Comparison of ENCODE assay signal across 9 cellular contexts in the genomic region with DNA sequence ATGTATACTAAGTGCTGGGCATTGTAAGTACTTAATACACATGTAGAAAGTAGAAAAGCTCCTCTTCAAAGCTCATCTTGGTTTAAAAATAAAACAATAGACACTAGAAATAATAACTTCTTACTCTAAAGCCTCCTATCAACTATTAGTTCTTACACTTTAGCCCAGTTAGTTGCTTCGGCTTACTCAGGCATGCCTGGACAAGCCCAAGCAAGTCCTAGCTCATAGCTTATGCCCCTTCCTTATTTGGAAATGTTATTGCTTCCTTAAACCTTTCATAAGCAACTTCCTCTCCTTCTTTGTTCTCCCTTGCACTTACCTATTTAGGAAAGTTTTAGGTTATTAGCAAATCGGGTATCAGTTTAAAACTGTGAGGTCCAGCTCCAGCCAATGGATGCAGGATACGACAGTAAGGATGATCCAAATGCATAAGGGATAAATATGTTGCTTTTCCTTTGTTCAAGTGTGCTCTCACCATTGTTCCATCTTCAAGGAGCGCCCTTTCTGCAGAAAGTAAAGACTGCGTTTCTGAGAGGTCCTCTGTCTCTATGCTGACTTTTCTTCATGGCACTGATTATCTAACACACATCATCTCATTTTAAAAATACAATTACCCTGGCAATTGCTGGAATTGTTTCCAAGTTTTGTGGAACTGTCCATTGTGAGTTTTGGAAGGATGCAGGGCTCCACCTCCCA. TPM values are rescaled to one million over a fixed set of nuclear protein-coding genes. Genes with fewer than 3 reads are reported as not detected.
DNase-seq lines count a peak whose midpoint lies in the region; ATAC-seq and TF ChIP-seq lines count a peak whose summit lies in the region.
"Had no signal": no experiment of that assay in that cellular context is flagged by ENCODE, and none has a peak within 500 bp of the region (broad histone marks: within the 10 kb centered on the region; RNA-seq: fewer than 3 reads in every experiment).

No MANE protein-coding gene starts in this region.

- in situ Hi-C loops in IMR-90 (cut with MboI; ENCODE audit: low sequenced_read_pairs): no loop called here

- H3K9ac ChIP-seq in IMR-90 (ENCODE audit: low read depth, low read length): peak overlapping the region; percentile 33; the same call in 1 of the 2 replicates

- H3K4me3 Mint-ChIP-seq in MCF 10A (ENCODE audit: unreplicated experiment): no peak overlapping the region

- peak overlapping the region; percentile 90 for H3K4ac ChIP-seq in IMR-90 (ENCODE audit: low read depth, low read length)

- peak overlapping the region; percentile 61 for H3K56ac ChIP-seq in IMR-90 (ENCODE audit: extremely low read depth, insufficient read depth, low read length)

- POLR2A ChIA-PET in IMR-90 (lab: Charles Lee; ENCODE audit: unreplicated experiment): no interaction called here
- POLR2A ChIA-PET in MCF 10A (lab: Yijun Ruan, JAX): interaction anchor here (1.0 to 9.7 kb wide), 6 partner anchors 10 to 330 kb away, joined by 3 to 314 read pairs (median 3); a partner anchor contains a TSS

- H3K36me3 Mint-ChIP-seq in MCF 10A (ENCODE audit: insufficient read depth, unreplicated experiment): peaks cover 8% of the 10 kb centered on the region

- CTCF ChIA-PET in IMR-90 (lab: Yijun Ruan, JAX): interaction anchor here (1.3 kb wide), 1 partner anchor 13 kb away, joined by 10 read pairs; no protein-coding TSS in a partner anchor
- CTCF ChIA-PET in MCF 10A (lab: Yijun Ruan, JAX): interaction anchor here (1.0 to 3.8 kb wide), 3 partner anchors 10 to 255 kb away, joined by 3 to 12 read pairs (median 5); a partner anchor contains a TSS

- dilution Hi-C loops in IMR-90 (cut with HindIII; ENCODE audit: low sequenced_read_pairs, unreplicated experiment): no loop called here

- H3K4me3 ChIP-seq in IMR-90 (ENCODE audit: insufficient read depth, low read depth, low read length) (no peak overlapping the region), mucosa of descending colon (no peak overlapping the region)

- no CpG with 5 or more reads among the region's 5 CpGs for WGBS in IMR-90 (ENCODE audit: extremely low coverage in 2 of 2, insufficient read length in 1 of 2), 2 experiments

- H3K14ac ChIP-seq in IMR-90 (replicated peaks; ENCODE audit: low read depth, low read length): peak overlapping the region; percentile 97

- H4K91ac ChIP-seq in IMR-90 (ENCODE audit: insufficient read depth, low read depth, low read length): peak overlapping the region; percentile 90

- H3K4me1 Mint-ChIP-seq in MCF 10A (ENCODE audit: insufficient read depth, unreplicated experiment): peaks cover 51% of the 10 kb centered on the region

- no peak for TF ChIP-seq POLR2A in IMR-90 (IDR thresholded peaks at IDR 0.05; ENCODE audit: low read depth, low read length)

- H3K27me3 Mint-ChIP-seq in MCF 10A (ENCODE audit: insufficient read depth, unreplicated experiment): no peaks in the 10 kb centered on the region

- TF ChIP-seq CTCF in IMR-90 (conservative IDR thresholded peaks at IDR 0.05; ENCODE audit: low read depth, low read length): no peak
- TF ChIP-seq CTCF in MCF 10A (IDR thresholded peaks at IDR 0.05; ENCODE audit: unreplicated experiment): no peak
- TF ChIP-seq CTCF in mucosa of descending colon (IDR thresholded peaks at IDR 0.05): no peak

- H3K27ac Mint-ChIP-seq in MCF 10A (ENCODE audit: low read depth, unreplicated experiment): peak overlapping the region; percentile 96

- no peak overlapping the region for H2AFZ ChIP-seq in IMR-90 (replicated peaks; ENCODE audit: low read length, poor library complexity)

- H3K4me1 ChIP-seq in IMR-90 (ENCODE audit: control insufficient read depth, insufficient read depth, low read length) (peaks cover 28% of the 10 kb centered on the region), mucosa of descending colon (ENCODE audit: low read depth) (peaks cover 12% of the 10 kb centered on the region)

- peaks cover 35 to 66% of the 10 kb centered on the region in 2 experiments for H3K79me1 ChIP-seq in IMR-90 (ENCODE audit: low read depth in 1 of 2, low read length in 2 of 2)

- intact Hi-C loops in IMR-90 (cut with micrococcal nuclease): no loop called here
- intact Hi-C loops in MCF 10A (cut with micrococcal nuclease): no loop called here
- intact Hi-C loops in mucosa of descending colon (cut with DNase I, micrococcal nuclease): no loop called here

- no peak overlapping the region; the same call in 1 of the 2 replicates for H3K4me2 ChIP-seq in IMR-90 (ENCODE audit: low read depth, low read length)

- H3K9me3 Mint-ChIP-seq in MCF 10A (ENCODE audit: unreplicated experiment): peaks cover 15% of the 10 kb centered on the region

- peak overlapping the region; percentile 90 for H4K5ac ChIP-seq in IMR-90 (ENCODE audit: low read depth, low read length)

- peak overlapping the region; percentile 88 for H2BK20ac ChIP-seq in IMR-90 (ENCODE audit: low read depth, low read length)

- DNase-seq in CD1c-positive myeloid dendritic cell (ENCODE audit: extremely low spot score) (peak; percentile 40), IMR-90 (peak; percentile 68), MCF 10A (ENCODE audit: unreplicated experiment) (peak; percentile 74), mucosa of descending colon (no peak), amniotic stem cell (lab: John Stamatoyannopoulos, UW) (no peak), NCI-H187 (lab: John Stamatoyannopoulos, UW) (no peak)
- DNase-seq: SW 1271 had no signal

- H3K27ac ChIP-seq in IMR-90 (ENCODE audit: insufficient read depth, low read length): peak overlapping the region; percentile 79

- H3K36me3 ChIP-seq in IMR-90 (ENCODE audit: control insufficient read depth, insufficient read depth, low read length) (peaks cover 14% of the 10 kb centered on the region), mucosa of descending colon (ENCODE audit: low read depth) (no peaks in the 10 kb centered on the region)

- H4K20me1 ChIP-seq in IMR-90 (ENCODE audit: insufficient read depth, low read length): peaks cover 15% of the 10 kb centered on the region; the same call in 1 of the 2 replicates

- ATAC-seq in IMR-90 (ENCODE audit: low read depth) (no peak), mucosa of descending colon (peak; percentile 39), HG03571 (IDR thresholded peaks at IDR 0.05; ENCODE audit: unreplicated experiment) (no peak), GM18498 (IDR thresholded peaks at IDR 0.05; ENCODE audit: unreplicated experiment) (no peak)

- H2AK9ac ChIP-seq in IMR-90 (replicated peaks; ENCODE audit: low read depth, low read length, poor library complexity): no peak overlapping the region

- peak overlapping the region; percentile 83 for H2BK15ac ChIP-seq in IMR-90 (ENCODE audit: low read depth, low read length)

- peak overlapping the region; percentile 99 for H3K18ac ChIP-seq in IMR-90 (ENCODE audit: low read depth, low read length)

- no TSS peak for BruUV-seq in IMR-90 (replicated peaks; lab: Mats Ljungman, UMichigan)
- no TSS peak for BruUV-seq in MCF 10A (replicated peaks; lab: Mats Ljungman, UMichigan)

- H3K9me3 ChIP-seq in IMR-90 (ENCODE audit: control insufficient read depth, insufficient read depth, low read length): no peaks in the 10 kb centered on the region; the same call in 1 of the 2 replicates
- H3K9me3 ChIP-seq in mucosa of descending colon: no peaks in the 10 kb centered on the region

- H2BK120ac ChIP-seq in IMR-90 (ENCODE audit: low read depth, low read length): peak overlapping the region; percentile 94

- peak overlapping the region; percentile 88 to 95 for H4K8ac ChIP-seq in IMR-90 (ENCODE audit: low read depth in 2 of 2, low read length in 2 of 2)

- H3K23ac ChIP-seq in IMR-90 (ENCODE audit: low read depth, low read length): peak overlapping the region; percentile 90

- H2AK5ac ChIP-seq in IMR-90 (ENCODE audit: low read depth, low read length): peak overlapping the region; percentile 80

- peak overlapping the region; percentile 97 for H2BK5ac ChIP-seq in IMR-90 (ENCODE audit: low read depth, low read length, poor library complexity, severe bottlenecking)

- no peak for TF ChIP-seq RAD21 in IMR-90 (IDR thresholded peaks at IDR 0.05; ENCODE audit: low read length)

- H3K9me1 ChIP-seq in IMR-90 (ENCODE audit: insufficient read depth, low read length): peaks cover 9% of the 10 kb centered on the region

- H3K27me3 ChIP-seq in IMR-90 (ENCODE audit: control insufficient read depth, insufficient read depth, low read length): no peaks in the 10 kb centered on the region

TF ChIP-seq in IMR-90, 13 proteins besides CTCF, POLR2A, EP300 and RAD21:
- TF ChIP-seq BHLHE40 (IDR thresholded peaks at IDR 0.05; ENCODE audit: low read depth, low read length) (no peak), MXI1 (IDR thresholded peaks at IDR 0.05; ENCODE audit: borderline replicate concordance, low read depth, low read length) (no peak), CEBPB (IDR thresholded peaks at IDR 0.05; ENCODE audit: low read depth, low read length) (no peak), MAFK (IDR thresholded peaks at IDR 0.05; ENCODE audit: low read depth, low read length) (no peak), RFX5 (IDR thresholded peaks at IDR 0.05; ENCODE audit: low read depth, low read length) (no peak)

RNA-seq across cellular contexts. Expression of a gene that starts 12.3 kb away (rescaled TPM):
- 111 and 206 TPM in 2 replicates for total RNA-seq in IMR-90 (2012; rRNA removed)
- 35.0 and 48.5 TPM in 2 replicates for polyA plus RNA-seq in IMR-90 (2012; rRNA removed)
- polyA plus RNA-seq in IMR-90 (2012; cell fraction: cytosol; rRNA removed): 9.4 and 13.2 TPM in 2 replicates
- 7.0 and 24.4 TPM in 2 replicates for polyA plus RNA-seq in IMR-90 (2012; cell fraction: nucleus; rRNA removed; ENCODE audit: low replicate concordance)
- 53.7 and 71.4 TPM in 2 replicates for total RNA-seq in MCF 10A (2022)
- total RNA-seq in mucosa of descending colon: 100 to 1,000 TPM in 1 of 3 donors, 10 to 100 TPM in 2; 87.0 to 127 (median 91.7) TPM

RNA-seq across cellular contexts. Expression of a gene that starts 28.7 kb away (rescaled TPM):
- total RNA-seq in IMR-90 (2012; rRNA removed) (85.8 and 776 TPM in 2 replicates), MCF 10A (2022) (316 and 375 TPM in 2 replicates), mucosa of descending colon (100 to 1,000 TPM; 493 to 721 (median 652) TPM)
- 174 and 185 TPM in 2 replicates for polyA plus RNA-seq in IMR-90 (2012; rRNA removed)
- polyA plus RNA-seq in IMR-90 (2012; cell fraction: cytosol; rRNA removed): 360 and 1,161 TPM in 2 replicates
- 39.2 and 183 TPM in 2 replicates for polyA plus RNA-seq in IMR-90 (2012; cell fraction: nucleus; rRNA removed; ENCODE audit: low replicate concordance)

Comparison
In these comparisons a context has a peak if more than half of its experiments do, and no peak if none do; other contexts are left out.
1. DNase-seq: peak in CD1c-positive myeloid dendritic cell (single experiment), IMR-90 (single experiment) and MCF 10A (single experiment); none in mucosa of descending colon (0 of 3), amniotic stem cell (single experiment) and NCI-H187 (0 of 2).